Comparison of ENCODE assay signal across 8 cellular contexts in the genomic region with DNA sequence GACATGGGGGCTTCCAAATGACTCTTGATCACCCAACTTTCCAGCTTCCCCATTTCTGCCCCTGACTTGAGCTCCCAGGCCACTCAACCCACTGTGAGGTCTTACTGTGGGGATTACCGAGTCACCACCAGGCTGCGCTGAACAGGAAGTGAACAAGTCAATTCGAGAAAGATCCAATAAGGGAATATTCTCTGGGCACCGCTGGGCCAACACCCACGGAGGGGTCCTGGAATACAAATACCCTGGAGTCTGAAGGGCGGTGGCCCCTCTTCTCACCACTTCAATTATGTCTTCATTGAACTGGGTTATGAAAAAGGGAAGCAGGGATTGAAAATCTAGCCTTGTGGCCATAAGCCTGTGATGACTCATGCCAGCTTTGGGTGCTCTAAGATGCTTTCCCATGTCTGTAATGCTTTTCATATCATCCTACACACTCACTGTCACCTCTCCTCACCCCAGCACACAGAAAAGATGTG. TPM values are rescaled to one million over a fixed set of nuclear protein-coding genes. Genes with fewer than 3 reads are reported as not detected.
DNase-seq lines count a peak whose midpoint lies in the region; ATAC-seq and TF ChIP-seq lines count a peak whose summit lies in the region.

No MANE protein-coding gene starts in this region.

- H3K9me3 Mint-ChIP-seq in glutamatergic neuron (ENCODE audit: unreplicated experiment): no peaks in the 10 kb centered on the region

- H3K4me3 Mint-ChIP-seq in glutamatergic neuron (ENCODE audit: unreplicated experiment): no peak overlapping the region

- intact Hi-C loops in lower lobe of right lung (cut with DNase I) (no loop called here), right cardiac atrium (cut with DNase I) (no loop called here)

- no peaks in the 10 kb centered on the region for H3K9me3 ChIP-seq in AG04450 (ENCODE audit: control insufficient read depth, insufficient read depth, low read length)
- H3K9me3 ChIP-seq in lower lobe of right lung: no peaks in the 10 kb centered on the region
- H3K9me3 ChIP-seq in right cardiac atrium (ENCODE audit: control insufficient read depth, low read length): no peaks in the 10 kb centered on the region

- H3K27ac Mint-ChIP-seq in glutamatergic neuron (ENCODE audit: unreplicated experiment): no peak overlapping the region

- peak; percentile 83 for ATAC-seq in GM18868 (IDR thresholded peaks at IDR 0.05; ENCODE audit: unreplicated experiment)
- ATAC-seq in HG02981 (IDR thresholded peaks at IDR 0.05; ENCODE audit: unreplicated experiment): peak; percentile 84
- peak; percentile 69 to 73 for ATAC-seq in lower lobe of right lung
- ATAC-seq in right cardiac atrium: no peak

- 79% methylated on average over 6 of the region's 6 CpGs for WGBS in right cardiac atrium

- CTCF ChIA-PET in AG04450 (lab: Charles Lee): interaction anchor here (0.6 to 1.1 kb wide), 2 partner anchors 32 to 1208 kb away, joined by 3 to 4 read pairs; no protein-coding TSS in a partner anchor

- H3K4me1 Mint-ChIP-seq in glutamatergic neuron (ENCODE audit: low read depth, unreplicated experiment): peaks cover 7% of the 10 kb centered on the region

- peak; percentile 27 for TF ChIP-seq CTCF in AG04450 (IDR thresholded peaks at IDR 0.05; ENCODE audit: low read depth, low read length)
- TF ChIP-seq CTCF in lower lobe of right lung (IDR thresholded peaks at IDR 0.05): no peak
- no peak for TF ChIP-seq CTCF in glutamatergic neuron (IDR thresholded peaks at IDR 0.05; ENCODE audit: partially characterized antibody, unreplicated experiment)

- no peaks in the 10 kb centered on the region for H3K27me3 ChIP-seq in AG04450 (ENCODE audit: control insufficient read depth, insufficient read depth, low read length)
- no peaks in the 10 kb centered on the region for H3K27me3 ChIP-seq in lower lobe of right lung (ENCODE audit: low read depth)
- no peaks in the 10 kb centered on the region for H3K27me3 ChIP-seq in right cardiac atrium (ENCODE audit: control insufficient read depth, insufficient read depth)

- DNase-seq in AG04450 (ENCODE audit: low read depth, low spot score) (peak; percentile 82), SIG-M5 treated with dmso at 0.1 percent for 504 hours (lab: John Stamatoyannopoulos, UW; ENCODE audit: unreplicated experiment) (peak; percentile 89), lower lobe of right lung (peak; percentile 63), glutamatergic neuron (no peak), iPS-NIHi7 (ENCODE audit: extremely low spot score) (no peak), right cardiac atrium (no peak)

- H3K36me3 Mint-ChIP-seq in glutamatergic neuron (ENCODE audit: unreplicated experiment): no peaks in the 10 kb centered on the region

- H3K27ac ChIP-seq in AG04450 (ENCODE audit: low read depth, low read length) (peak overlapping the region; percentile 99), lower lobe of right lung (no peak overlapping the region), right cardiac atrium (ENCODE audit: low read length) (no peak overlapping the region)

- POLR2A ChIA-PET in AG04450 (lab: Yijun Ruan, JAX): interaction anchor here (0.8 to 1.3 kb wide), 3 partner anchors 17 to 34 kb away, joined by 3 to 6 read pairs (median 3); no protein-coding TSS in a partner anchor

- H3K4me1 ChIP-seq in lower lobe of right lung (no peaks in the 10 kb centered on the region), right cardiac atrium (ENCODE audit: control insufficient read depth, insufficient read depth, low read length) (peaks cover 12% of the 10 kb centered on the region)

- H3K4me3 ChIP-seq in AG04450 (ENCODE audit: low read depth, low read length): no peak overlapping the region
- no peak overlapping the region for H3K4me3 ChIP-seq in lower lobe of right lung
- H3K4me3 ChIP-seq in right cardiac atrium (ENCODE audit: low read length): no peak overlapping the region

- no peaks in the 10 kb centered on the region for H3K27me3 Mint-ChIP-seq in glutamatergic neuron (ENCODE audit: unreplicated experiment)

- H3K36me3 ChIP-seq in lower lobe of right lung: no peaks in the 10 kb centered on the region

RNA-seq across cellular contexts. Expression of a gene that starts 37.7 kb away (rescaled TPM):
- polyA plus RNA-seq in AG04450 (2011; rRNA removed): 1.1 and 1.4 TPM in 2 replicates
- polyA minus RNA-seq in AG04450 (2011; rRNA and poly(A)+ RNA removed): 2.8 and 4.2 TPM in 2 replicates
- total RNA-seq in lower lobe of right lung: 9.7 TPM
- total RNA-seq in glutamatergic neuron (ENCODE audit: unreplicated experiment): 29.1 TPM
- 10 to 100 TPM in 1 of 4 donors, 1 to 10 TPM in 3; 8.3 to 11.2 (median 8.9) TPM for total RNA-seq in right cardiac atrium
- polyA plus RNA-seq in right cardiac atrium: 3.7 TPM

Comparison
In these comparisons a context has a peak if more than half of its experiments do, and no peak if none do; other contexts are left out.
1. DNase-seq: peak in AG04450 (single experiment), SIG-M5 treated with dmso at 0.1 percent for 504 hours (single experiment) and lower lobe of right lung (single experiment); none in glutamatergic neuron (single experiment), iPS-NIHi7 (single experiment) and right cardiac atrium (0 of 3).
2. ATAC-seq: peak in GM18868 (single experiment), HG02981 (single experiment) and lower lobe of right lung (2 of 2); none in right cardiac atrium (0 of 2).